ENCODE assay signal across 11 cellular contexts in the genomic region with DNA sequence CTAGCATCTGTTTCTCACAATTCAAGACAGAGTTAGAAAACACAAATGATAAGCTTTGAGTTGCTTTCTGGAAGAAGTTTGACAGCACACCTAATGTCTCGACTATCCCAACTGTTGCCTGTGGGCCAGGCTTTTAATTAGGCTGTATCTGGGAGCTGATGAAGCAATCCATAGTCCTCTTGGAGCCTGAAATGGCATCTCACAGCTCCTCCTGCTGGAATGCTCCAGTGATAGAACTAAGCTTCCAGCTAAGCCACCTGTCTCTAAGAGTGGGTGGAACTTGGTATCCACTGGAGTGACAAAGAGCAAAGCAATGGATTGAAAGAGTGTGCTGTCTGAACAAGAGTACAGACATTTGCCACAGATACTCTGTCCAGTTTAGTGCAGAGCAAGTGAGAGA.
DNase-seq lines count a peak whose midpoint lies in the region; ATAC-seq and TF ChIP-seq lines count a peak whose summit lies in the region.
"Had no signal": no experiment of that assay in that cellular context is flagged by ENCODE, and none has a peak within 500 bp of the region (broad histone marks: within the 10 kb centered on the region; RNA-seq: fewer than 3 reads in every experiment).

No MANE protein-coding gene starts in this region.

- H4K91ac ChIP-seq in IMR-90 (ENCODE audit: insufficient read depth, low read depth, low read length), result no peak overlapping the region

- no peak overlapping the region for H2AFZ ChIP-seq in IMR-90 (replicated peaks; ENCODE audit: low read length, poor library complexity)

- H3K18ac ChIP-seq in IMR-90 (ENCODE audit: low read depth, low read length), result no peak overlapping the region

- H2BK5ac ChIP-seq in IMR-90 (ENCODE audit: low read depth, low read length, poor library complexity, severe bottlenecking), result no peak overlapping the region

- no peak overlapping the region for H3K4me3 ChIP-seq in IMR-90 (ENCODE audit: insufficient read depth, low read depth, low read length)
- no peak overlapping the region for H3K4me3 ChIP-seq in kidney epithelial cell (ENCODE audit: low read depth, low read length)
- H3K4me3 ChIP-seq: K562 had no signal

- TF ChIP-seq POLR2A in IMR-90 (IDR thresholded peaks at IDR 0.05; ENCODE audit: low read depth, low read length), result no peak

- TF ChIP-seq RAD21 in IMR-90 (IDR thresholded peaks at IDR 0.05; ENCODE audit: low read length), result peak; percentile 56

- POLR2A ChIA-PET in IMR-90 (lab: Charles Lee; ENCODE audit: unreplicated experiment), result no interaction called here

- H3K79me1 ChIP-seq in IMR-90 (ENCODE audit: low read depth in 1 of 2, low read length in 2 of 2), result no peaks in the 10 kb centered on the region

- no peak overlapping the region for H2BK120ac ChIP-seq in IMR-90 (ENCODE audit: low read depth, low read length)

- TF ChIP-seq CTCF in IMR-90 (conservative IDR thresholded peaks at IDR 0.05; ENCODE audit: low read depth, low read length), result peak; percentile 56
- peak; percentile 44 for TF ChIP-seq CTCF in kidney epithelial cell (IDR thresholded peaks at IDR 0.05; ENCODE audit: insufficient read depth, low read length, poor library complexity, severe bottlenecking)

- H3K36me3 ChIP-seq in IMR-90 (ENCODE audit: control insufficient read depth, insufficient read depth, low read length) (no peaks in the 10 kb centered on the region), kidney epithelial cell (ENCODE audit: control insufficient read depth, insufficient read depth, low read length) (no peaks in the 10 kb centered on the region)

- H4K5ac ChIP-seq in IMR-90 (ENCODE audit: low read depth, low read length), result no peak overlapping the region

- peak; percentile 82 for ATAC-seq in IMR-90 (ENCODE audit: low read depth)
- ATAC-seq in GM21737 (IDR thresholded peaks at IDR 0.05; ENCODE audit: unreplicated experiment), result no peak
- ATAC-seq in HG02642 (IDR thresholded peaks at IDR 0.05; ENCODE audit: poor library complexity, unreplicated experiment), result no peak
- ATAC-seq: activated CD8-positive, alpha-beta memory T cell treated with anti-CD3 and anti-CD28 coated beads, Interleukin-2, amount 10 ng/mL, durations not matched to agents 7 days and 5 days; K562 had no signal

- H3K4me2 ChIP-seq in IMR-90 (ENCODE audit: low read depth, low read length), result no peak overlapping the region

- no peak overlapping the region for H3K4ac ChIP-seq in IMR-90 (ENCODE audit: low read depth, low read length)

- intact Hi-C loops in IMR-90 (cut with micrococcal nuclease), result loop anchor here (5.0 kb wide), 3 partner anchors 130 to 650 kb away; no protein-coding TSS in a partner anchor

- H3K27me3 ChIP-seq in IMR-90 (ENCODE audit: control insufficient read depth, insufficient read depth, low read length), result no peaks in the 10 kb centered on the region
- H3K27me3 ChIP-seq in kidney epithelial cell (ENCODE audit: control insufficient read depth, insufficient read depth, low read length), result no peaks in the 10 kb centered on the region

- H3K23ac ChIP-seq in IMR-90 (ENCODE audit: low read depth, low read length), result no peak overlapping the region

- BruUV-seq in IMR-90 (replicated peaks; lab: Mats Ljungman, UMichigan), result no TSS peak

- DNase-seq in COLO829 (ENCODE audit: low spot score), result peak; percentile 24
- DNase-seq in IMR-90, result peak; percentile 55
- peak; percentile 60 for DNase-seq in astrocyte of the hippocampus (ENCODE audit: low read depth, low spot score)
- no peak for DNase-seq in kidney epithelial cell (ENCODE audit: low read depth)
- DNase-seq in COR-L47 (lab: John Stamatoyannopoulos, UW), result no peak
- no peak for DNase-seq in cerebellum (ENCODE audit: low spot score)
- DNase-seq: activated CD8-positive, alpha-beta memory T cell treated with anti-CD3 and anti-CD28 coated beads, Interleukin-2, amount 10 ng/mL, durations not matched to agents 7 days and 5 days; stimulated activated CD4-positive, alpha-beta T cell treated with anti-CD3 and anti-CD28 coated beads, Interleukin-2, amount 100 ng/mL, for 48 hours had no signal

- no peaks in the 10 kb centered on the region for H3K9me1 ChIP-seq in IMR-90 (ENCODE audit: insufficient read depth, low read length)

- H3K9ac ChIP-seq in IMR-90 (ENCODE audit: low read depth, low read length), result no peak overlapping the region

- H2BK15ac ChIP-seq in IMR-90 (ENCODE audit: low read depth, low read length), result no peak overlapping the region

- H2AK5ac ChIP-seq in IMR-90 (ENCODE audit: low read depth, low read length), result no peak overlapping the region

- in situ Hi-C loops in IMR-90 (cut with MboI; ENCODE audit: low sequenced_read_pairs), result no loop called here

- H3K27ac ChIP-seq in IMR-90 (ENCODE audit: insufficient read depth, low read length), result no peak overlapping the region

- H3K56ac ChIP-seq in IMR-90 (ENCODE audit: extremely low read depth, insufficient read depth, low read length), result no peak overlapping the region

- H2AK9ac ChIP-seq in IMR-90 (replicated peaks; ENCODE audit: low read depth, low read length, poor library complexity), result no peak overlapping the region

- H2BK20ac ChIP-seq in IMR-90 (ENCODE audit: low read depth, low read length), result no peak overlapping the region; the same call in 1 of the 2 replicates

- dilution Hi-C loops in IMR-90 (cut with HindIII; ENCODE audit: low sequenced_read_pairs, unreplicated experiment), result no loop called here

- WGBS in IMR-90 (ENCODE audit: extremely low coverage in 2 of 2, insufficient read length in 1 of 2), 2 experiments, result no CpG with 5 or more reads among the region's 1 CpG

- peaks cover 2% of the 10 kb centered on the region; the same call in 1 of the 2 replicates for H3K4me1 ChIP-seq in IMR-90 (ENCODE audit: control insufficient read depth, insufficient read depth, low read length)

- CTCF ChIA-PET in IMR-90 (lab: Yijun Ruan, JAX), result interaction anchor here (0.6 to 1.9 kb wide), 12 partner anchors 12 to 1801 kb away, joined by 3 to 7 read pairs (median 4); no protein-coding TSS in a partner anchor

- H3K9me3 ChIP-seq in IMR-90 (ENCODE audit: control insufficient read depth, insufficient read depth, low read length), result no peaks in the 10 kb centered on the region

- no peak overlapping the region for H3K14ac ChIP-seq in IMR-90 (replicated peaks; ENCODE audit: low read depth, low read length)

- H4K8ac ChIP-seq in IMR-90 (ENCODE audit: low read depth in 2 of 2, low read length in 2 of 2), result no peak overlapping the region

- no peaks in the 10 kb centered on the region for H4K20me1 ChIP-seq in IMR-90 (ENCODE audit: insufficient read depth, low read length)

TF ChIP-seq in IMR-90, 13 proteins besides CTCF, POLR2A, EP300 and RAD21:
- TF ChIP-seq MXI1 (IDR thresholded peaks at IDR 0.05; ENCODE audit: borderline replicate concordance, low read depth, low read length), result no peak
- TF ChIP-seq FOS (IDR thresholded peaks at IDR 0.05; ENCODE audit: low read depth, low read length), result no peak
- TF ChIP-seq MAZ (IDR thresholded peaks at IDR 0.05; ENCODE audit: borderline replicate concordance, low read depth, low read length), result no peak
- TF ChIP-seq CEBPB (IDR thresholded peaks at IDR 0.05; ENCODE audit: low read depth, low read length), result peak; percentile 89
- no peak for TF ChIP-seq BHLHE40 (IDR thresholded peaks at IDR 0.05; ENCODE audit: low read depth, low read length)
- TF ChIP-seq, protein P1, sequence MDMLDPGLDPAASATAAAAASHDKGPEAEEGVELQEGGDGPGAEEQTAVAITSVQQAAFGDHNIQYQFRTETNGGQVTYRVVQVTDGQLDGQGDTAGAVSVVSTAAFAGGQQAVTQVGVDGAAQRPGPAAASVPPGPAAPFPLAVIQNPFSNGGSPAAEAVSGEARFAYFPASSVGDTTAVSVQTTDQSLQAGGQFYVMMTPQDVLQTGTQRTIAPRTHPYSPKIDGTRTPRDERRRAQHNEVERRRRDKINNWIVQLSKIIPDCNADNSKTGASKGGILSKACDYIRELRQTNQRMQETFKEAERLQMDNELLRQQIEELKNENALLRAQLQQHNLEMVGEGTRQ (IDR thresholded peaks at IDR 0.05; ENCODE audit: low read depth, low read length), result no peak
- TF ChIP-seq SMC3 (IDR thresholded peaks at IDR 0.05; ENCODE audit: low read depth, low read length), result peak; percentile 41
- no peak for TF ChIP-seq RFX5 (IDR thresholded peaks at IDR 0.05; ENCODE audit: low read depth, low read length)

Comparison
In these comparisons a context has a peak if more than half of its experiments do, and no peak if none do; other contexts are left out.
1. DNase-seq: peak in COLO829 (single experiment), IMR-90 (single experiment) and astrocyte of the hippocampus (single experiment); none in kidney epithelial cell (single experiment), COR-L47 (single experiment) and cerebellum (single experiment).